In genomic region chr1:156667968-156668709, GRCh38 we compare ENCODE assay signal across 14 cellular contexts. TPM values are rescaled to one million over a fixed set of nuclear protein-coding genes. Genes with fewer than 3 reads are reported as not detected.
DNase-seq lines count a peak whose midpoint lies in the region; ATAC-seq and TF ChIP-seq lines count a peak whose summit lies in the region.
"Had no signal": no experiment of that assay in that cellular context is flagged by ENCODE, and none has a peak within 500 bp of the region (broad histone marks: within the 10 kb centered on the region; RNA-seq: fewer than 3 reads in every experiment).

No MANE protein-coding gene starts in this region.

- H3K9me3 ChIP-seq in Peyer's patch (no peaks in the 10 kb centered on the region), fibroblast of lung (ENCODE audit: control insufficient read depth, insufficient read depth, low read depth, low read length) (no peaks in the 10 kb centered on the region), neural progenitor cell (ENCODE audit: low read depth) (no peaks in the 10 kb centered on the region)

- H3K4me3 Mint-ChIP-seq in neural progenitor cell (peak overlapping the region; percentile 76), type B pancreatic cell (peak overlapping the region; percentile 39), T-cell (no peak overlapping the region)
- H3K4me3 Mint-ChIP-seq: activated naive CD8-positive, alpha-beta T cell treated with anti-CD3 and anti-CD28 coated beads, Interleukin-2, amount 10 ng/mL, durations not matched to agents 7 days and 5 days had no signal

- no peak for ATAC-seq in HG03442 (IDR thresholded peaks at IDR 0.05; ENCODE audit: unreplicated experiment)
- no peak for ATAC-seq in T-cell (replicated peaks in 1 of 4)
- ATAC-seq in GM21529 (IDR thresholded peaks at IDR 0.05; ENCODE audit: unreplicated experiment): no peak

- H3K27me3 Mint-ChIP-seq in neural progenitor cell (ENCODE audit: insufficient read depth, low read depth): peaks cover 28% of the 10 kb centered on the region
- H3K27me3 Mint-ChIP-seq in type B pancreatic cell: peaks cover 17% of the 10 kb centered on the region
- peaks cover 9 to 10% of the 10 kb centered on the region in 2 donors for H3K27me3 Mint-ChIP-seq in T-cell

- no peak overlapping the region for H3K4me3 ChIP-seq in Peyer's patch
- no peak overlapping the region for H3K4me3 ChIP-seq in fibroblast of lung (replicated peaks in 1 of 4; ENCODE audit: control extremely low read depth in 1 of 4, insufficient read depth in 1 of 4, low read depth in 3 of 4, low read length in 4 of 4)
- no peak overlapping the region for H3K4me3 ChIP-seq in neural progenitor cell

- H3K4me1 Mint-ChIP-seq in neural progenitor cell (peaks cover 91% of the 10 kb centered on the region), type B pancreatic cell (ENCODE audit: unreplicated experiment) (peaks cover 65% of the 10 kb centered on the region), T-cell (peaks cover 0 to 4% (median 0%) of the 10 kb centered on the region in 3 donors)

- H3K4me2 ChIP-seq in fibroblast of lung (ENCODE audit: extremely low read depth, insufficient read depth, low read length) (no peak overlapping the region), neural progenitor cell (peak overlapping the region; percentile 21)

- no peak overlapping the region for H3K9ac ChIP-seq in fibroblast of lung (ENCODE audit: insufficient read depth, low read length)
- no peak overlapping the region for H3K9ac ChIP-seq in neural progenitor cell

- H3K9me3 Mint-ChIP-seq in neural progenitor cell (peaks cover 4% of the 10 kb centered on the region), type B pancreatic cell (no peaks in the 10 kb centered on the region), T-cell (no peaks in the 10 kb centered on the region)
- H3K9me3 Mint-ChIP-seq: activated naive CD8-positive, alpha-beta T cell treated with anti-CD3 and anti-CD28 coated beads, Interleukin-2, amount 10 ng/mL, durations not matched to agents 7 days and 5 days had no signal

- TF ChIP-seq CTCF in Peyer's patch (IDR thresholded peaks at IDR 0.05) (no peak), fibroblast of lung (conservative IDR thresholded peaks at IDR 0.05 in 1 of 2, IDR thresholded peaks at IDR 0.05 in 1 of 2; ENCODE audit: low read depth in 1 of 2, low read length in 2 of 2) (no peak), neural progenitor cell (IDR thresholded peaks at IDR 0.05) (no peak), type B pancreatic cell (conservative IDR thresholded peaks at IDR 0.05) (no peak)

- H2AFZ ChIP-seq in fibroblast of lung (ENCODE audit: low read length): peak overlapping the region; percentile 7
- no peak overlapping the region for H2AFZ ChIP-seq in neural progenitor cell (replicated peaks)

- H3K36me3 ChIP-seq in Peyer's patch (no peaks in the 10 kb centered on the region), fibroblast of lung (ENCODE audit: control insufficient read depth, insufficient read depth, low read length) (peaks cover 5% of the 10 kb centered on the region), neural progenitor cell (peaks cover 18% of the 10 kb centered on the region)

- CTCF ChIA-PET in T-cell (lab: Charles Lee): no interaction called here

- H3K4me1 ChIP-seq in Peyer's patch: peaks cover 8 to 60% (median 11%) of the 10 kb centered on the region in 4 donors
- H3K4me1 ChIP-seq in fibroblast of lung (ENCODE audit: control insufficient read depth, extremely low read depth, insufficient read depth, low read length): peaks cover 40% of the 10 kb centered on the region
- peaks cover 77% of the 10 kb centered on the region for H3K4me1 ChIP-seq in neural progenitor cell

- H4K20me1 ChIP-seq in fibroblast of lung (ENCODE audit: control insufficient read depth, extremely low read depth, insufficient read depth, low read length): no peaks in the 10 kb centered on the region
- H4K20me1 ChIP-seq in neural progenitor cell (ENCODE audit: low read depth): peaks cover 59% of the 10 kb centered on the region

- H3K79me2 ChIP-seq in fibroblast of lung (ENCODE audit: control insufficient read depth, insufficient read depth, low read length) (no peaks in the 10 kb centered on the region), neural progenitor cell (ENCODE audit: low read depth) (peaks cover 23% of the 10 kb centered on the region)

- H3K27me3 ChIP-seq in Peyer's patch: peaks cover 0 to 3% of the 10 kb centered on the region in 2 donors
- no peaks in the 10 kb centered on the region for H3K27me3 ChIP-seq in fibroblast of lung (ENCODE audit: control insufficient read depth, insufficient read depth, low read length)
- no peaks in the 10 kb centered on the region for H3K27me3 ChIP-seq in neural progenitor cell

- H3K27ac Mint-ChIP-seq in neural progenitor cell: peak overlapping the region; percentile 99
- peak overlapping the region; percentile 64 for H3K27ac Mint-ChIP-seq in type B pancreatic cell
- H3K27ac Mint-ChIP-seq in T-cell: no peak overlapping the region
- H3K27ac Mint-ChIP-seq: activated naive CD8-positive, alpha-beta T cell treated with anti-CD3 and anti-CD28 coated beads, Interleukin-2, amount 10 ng/mL, durations not matched to agents 7 days and 5 days had no signal

- H3K27ac ChIP-seq in Peyer's patch: peak overlapping the region; percentile 24 to 82 (median 61)
- peak overlapping the region; percentile 35 for H3K27ac ChIP-seq in fibroblast of lung (ENCODE audit: insufficient read depth, low read length)
- peak overlapping the region; percentile 80 for H3K27ac ChIP-seq in neural progenitor cell

- TF ChIP-seq POLR2A in Peyer's patch (IDR thresholded peaks at IDR 0.05): no peak

- POLR2A ChIA-PET in T-cell (lab: Charles Lee): no interaction called here

- peaks cover 90% of the 10 kb centered on the region for H3F3A ChIP-seq in neural progenitor cell (ENCODE audit: low read depth)

- H3K36me3 Mint-ChIP-seq in neural progenitor cell (peaks cover 23% of the 10 kb centered on the region), type B pancreatic cell (peaks cover 8% of the 10 kb centered on the region), T-cell (no peaks in the 10 kb centered on the region)
- H3K36me3 Mint-ChIP-seq: activated naive CD8-positive, alpha-beta T cell treated with anti-CD3 and anti-CD28 coated beads, Interleukin-2, amount 10 ng/mL, durations not matched to agents 7 days and 5 days had no signal

- no peak for DNase-seq in Peyer's patch
- DNase-seq in fibroblast of lung (ENCODE audit: low read depth in 2 of 2): no peak
- DNase-seq in neural progenitor cell (ENCODE audit: low spot score): peak; percentile 50
- no peak for DNase-seq in type B pancreatic cell (ENCODE audit: extremely low spot score, unreplicated experiment)
- DNase-seq in T-cell: no peak
- DNase-seq: activated CD4-positive, alpha-beta T cell treated with anti-CD3 and anti-CD28 coated beads, Interleukin-2, amount 50 U/mL, for 4 hours; activated naive CD8-positive, alpha-beta T cell treated with anti-CD3 and anti-CD28 coated beads, Interleukin-2, amount 10 ng/mL, durations not matched to agents 7 days and 5 days; DMS 273 treated with DMSO at 0.1 percent for 48 hours; erythroblast; stimulated activated CD4-positive, alpha-beta T cell treated with anti-CD3 and anti-CD28 coated beads, Interleukin-2, amount 100 ng/mL, for 24 hours had no signal

RNA-seq across cellular contexts. Expression of gene NES, which starts 9.1 kb away (rescaled TPM):
- total RNA-seq in Peyer's patch (10 to 100 TPM in 1 of 4 donors, 1 to 10 TPM in 3; 2.8 to 25.6 (median 3.1) TPM), fibroblast of lung (44.2 and 87.4 TPM in 2 replicates), neural progenitor cell (ENCODE audit: low replicate concordance) (83.8 and 219 TPM in 2 replicates), type B pancreatic cell (ENCODE audit: low replicate concordance) (8.1 and 125 TPM in 2 replicates), T-cell (under 1 TPM in 3 of 5 donors, not detected in 2; 0.10 to 0.35 (median 0.25) TPM)
- polyA plus RNA-seq in fibroblast of lung: 23.0 and 34.6 TPM in 2 replicates
- 176 and 247 TPM in 2 replicates for polyA plus RNA-seq in fibroblast of lung (2012)
- 82.1 and 135 TPM in 2 replicates for polyA minus RNA-seq in fibroblast of lung (ENCODE audit: low replicate concordance)
- total RNA-seq: activated naive CD8-positive, alpha-beta T cell treated with anti-CD3 and anti-CD28 coated beads, Interleukin-2, amount 10 ng/mL, durations not matched to agents 7 days and 5 days had no signal

RNA-seq across cellular contexts. Expression of gene BCAN, which starts 26.2 kb away (rescaled TPM):
- 1 to 10 TPM in 1 of 4 donors, under 1 TPM in 1, not detected in 2; 0.28 to 1.3 TPM for total RNA-seq in Peyer's patch
- under 0.01 TPM in 1 of 2 replicates, not detected in the other for total RNA-seq in fibroblast of lung
- 0.03 and 0.05 TPM in 2 replicates for polyA plus RNA-seq in fibroblast of lung
- polyA plus RNA-seq in fibroblast of lung (2012): 0.07 and 0.17 TPM in 2 replicates
- 0.89 TPM in 1 of 2 replicates, not detected in the other for polyA minus RNA-seq in fibroblast of lung (ENCODE audit: low replicate concordance)
- total RNA-seq in neural progenitor cell (ENCODE audit: low replicate concordance): 0.46 TPM in 1 of 2 replicates, not detected in the other
- 12.6 TPM in 1 of 2 replicates, not detected in the other for total RNA-seq in type B pancreatic cell (ENCODE audit: low replicate concordance)
- total RNA-seq in T-cell: not detected
- total RNA-seq: activated naive CD8-positive, alpha-beta T cell treated with anti-CD3 and anti-CD28 coated beads, Interleukin-2, amount 10 ng/mL, durations not matched to agents 7 days and 5 days; lung microvascular endothelial cell had no signal

RNA-seq across cellular contexts. Expression of gene CRABP2, which starts 37.2 kb away (rescaled TPM):
- total RNA-seq in Peyer's patch (1 to 10 TPM in 2 of 4 donors, not detected in 2; 3.6 to 5.0 TPM), fibroblast of lung (33.4 and 70.4 TPM in 2 replicates), neural progenitor cell (ENCODE audit: low replicate concordance) (110 and 156 TPM in 2 replicates), type B pancreatic cell (ENCODE audit: low replicate concordance) (83.7 and 370 TPM in 2 replicates), T-cell (1 to 10 TPM in 4 of 5 donors, under 1 TPM in 1; 0.76 to 3.6 (median 1.6) TPM)
- polyA plus RNA-seq in fibroblast of lung: 48.9 and 184 TPM in 2 replicates
- 130 and 416 TPM in 2 replicates for polyA plus RNA-seq in fibroblast of lung (2012)
- polyA minus RNA-seq in fibroblast of lung (ENCODE audit: low replicate concordance): 25.3 and 53.9 TPM in 2 replicates
- total RNA-seq: lung microvascular endothelial cell had no signal

RNA-seq across cellular contexts. Expression of gene HAPLN2, which starts 48.9 kb away (rescaled TPM):
- total RNA-seq in Peyer's patch (1 to 10 TPM in 3 of 4 donors, not detected in 1; 1.9 to 2.2 (median 2.1) TPM), fibroblast of lung (not detected in 2 replicates), neural progenitor cell (ENCODE audit: low replicate concordance) (0.65 TPM in 1 of 2 replicates, not detected in the other), type B pancreatic cell (ENCODE audit: low replicate concordance) (not detected in 2 replicates), T-cell (under 1 TPM in 1 of 5 donors, not detected in 4; 0.33 TPM)
- polyA plus RNA-seq in fibroblast of lung: not detected in 2 replicates
- polyA plus RNA-seq in fibroblast of lung (2012): not detected in 2 replicates
- polyA minus RNA-seq in fibroblast of lung (ENCODE audit: low replicate concordance): not detected in 2 replicates
- total RNA-seq: lung microvascular endothelial cell, SK-MEL-5 had no signal

Comparison
In these comparisons a context has a peak if more than half of its experiments do, and no peak if none do; other contexts are left out.
1. H3K27ac Mint-ChIP-seq: peak in neural progenitor cell (single experiment) and type B pancreatic cell (single experiment); none in T-cell (0 of 2).
2. H3K4me3 Mint-ChIP-seq: peak in neural progenitor cell (single experiment) and type B pancreatic cell (single experiment); none in T-cell (0 of 3).
3. Peak in every context shown above with its lines, with median percentiles within 50 percentile points of each other: H3K27ac ChIP-seq.